ENCODE assay signal across 8 cellular contexts in genomic region chr9:98074119-98074990, GRCh38. TPM values are rescaled to one million over a fixed set of nuclear protein-coding genes. Genes with fewer than 3 reads are reported as not detected.
DNase-seq lines count a peak whose midpoint lies in the region; ATAC-seq, FAIRE-seq and TF ChIP-seq lines count a peak whose summit lies in the region.

No MANE protein-coding gene starts in this region.

- H3K9ac ChIP-seq in astrocyte (ENCODE audit: low read length), result no peak overlapping the region
- peak overlapping the region; percentile 7 for H3K9ac ChIP-seq in skeletal muscle satellite cell (ENCODE audit: low read depth, low read length)

- 23% methylated on average over 13 of the region's 13 CpGs for WGBS in hepatocyte (ENCODE audit: low lambda C conversion rate, missing lambda C conversion rate)

- no peaks in the 10 kb centered on the region for H3K9me2 ChIP-seq in hepatocyte (replicated peaks; ENCODE audit: insufficient read depth)

- no peak overlapping the region for H3K27ac ChIP-seq in astrocyte (ENCODE audit: low read depth, low read length)
- peak overlapping the region; percentile 84 for H3K27ac ChIP-seq in hepatocyte

- ATAC-seq in GM21447 (IDR thresholded peaks at IDR 0.05; ENCODE audit: unreplicated experiment) (no peak), HG03460 (IDR thresholded peaks at IDR 0.05; ENCODE audit: unreplicated experiment) (no peak)

- H2AFZ ChIP-seq in astrocyte (ENCODE audit: low read depth, low read length) (no peak overlapping the region), hepatocyte (peak overlapping the region; percentile 30)

- H3K9me3 ChIP-seq in astrocyte (ENCODE audit: insufficient read depth, low read depth, low read length) (no peaks in the 10 kb centered on the region), hepatocyte (ENCODE audit: low read depth) (no peaks in the 10 kb centered on the region), skeletal muscle satellite cell (replicated peaks; ENCODE audit: low read length) (no peaks in the 10 kb centered on the region)

- peaks cover 6% of the 10 kb centered on the region for H3K4me1 Mint-ChIP-seq in astrocyte (ENCODE audit: low read depth, unreplicated experiment)

- FAIRE-seq in astrocyte (lab: Jason Lieb, UNC), result no peak

- peaks cover 36% of the 10 kb centered on the region for H4K20me1 ChIP-seq in astrocyte (ENCODE audit: insufficient read depth, low read length)
- H4K20me1 ChIP-seq in hepatocyte (ENCODE audit: insufficient read depth, poor library complexity, severe bottlenecking), result no peaks in the 10 kb centered on the region

- H3K36me3 ChIP-seq in astrocyte (ENCODE audit: insufficient read depth, low read length), result peaks cover 2% of the 10 kb centered on the region
- no peaks in the 10 kb centered on the region for H3K36me3 ChIP-seq in hepatocyte (replicated peaks; ENCODE audit: insufficient read depth, low read depth)
- peaks cover 9% of the 10 kb centered on the region for H3K36me3 ChIP-seq in skeletal muscle satellite cell (ENCODE audit: insufficient read depth, low read length)

- H3K4me2 ChIP-seq in astrocyte (ENCODE audit: low read length), result no peak overlapping the region
- H3K4me2 ChIP-seq in hepatocyte, result peak overlapping the region; percentile 52
- H3K4me2 ChIP-seq in skeletal muscle satellite cell (ENCODE audit: low read length), result peak overlapping the region; percentile 8

- H3K4me3 ChIP-seq in astrocyte (ENCODE audit: insufficient read depth, low read depth, low read length), result no peak overlapping the region
- no peak overlapping the region for H3K4me3 ChIP-seq in hepatocyte
- no peak overlapping the region for H3K4me3 ChIP-seq in skeletal muscle satellite cell (ENCODE audit: low read length)

- DNase-seq in ELR (ENCODE audit: low read depth), result peak; percentile 74
- DNase-seq in Kasumi-1 (lab: John Stamatoyannopoulos, UW), result peak; percentile 51 to 55
- DNase-seq in T-helper 22 cell (ENCODE audit: low read depth), result peak; percentile 29
- no peak for DNase-seq in astrocyte (ENCODE audit: low read depth)
- DNase-seq in hepatocyte (ENCODE audit: low spot score), result peak; percentile 75

- peaks cover 8% of the 10 kb centered on the region for H3K36me3 Mint-ChIP-seq in astrocyte (ENCODE audit: low read depth, unreplicated experiment)

- peak overlapping the region; percentile 62 for H3K27ac Mint-ChIP-seq in astrocyte (ENCODE audit: unreplicated experiment)

- H3K9me3 Mint-ChIP-seq in astrocyte (ENCODE audit: unreplicated experiment), result no peaks in the 10 kb centered on the region

- TF ChIP-seq CTCF in astrocyte (IDR thresholded peaks at IDR 0.05; ENCODE audit: insufficient read depth, low read depth, low read length) (peak; percentile 94), hepatocyte (IDR thresholded peaks at IDR 0.05; ENCODE audit: poor library complexity) (peak; percentile 91)

- H3K4me1 ChIP-seq in astrocyte (ENCODE audit: insufficient read depth, low read length) (no peaks in the 10 kb centered on the region), hepatocyte (ENCODE audit: insufficient read depth) (peaks cover 21% of the 10 kb centered on the region), skeletal muscle satellite cell (ENCODE audit: control insufficient read depth, insufficient read depth, low read length) (peaks cover 5% of the 10 kb centered on the region)

- peaks cover 19% of the 10 kb centered on the region for H3K79me2 ChIP-seq in astrocyte (ENCODE audit: insufficient read depth, low read length)
- H3K79me2 ChIP-seq in hepatocyte, result peaks cover 42% of the 10 kb centered on the region

- H3K27me3 Mint-ChIP-seq in astrocyte (ENCODE audit: low read depth, unreplicated experiment), result no peaks in the 10 kb centered on the region

- H3K4me3 Mint-ChIP-seq in astrocyte (ENCODE audit: unreplicated experiment), result no peak overlapping the region

- no peaks in the 10 kb centered on the region for H3K27me3 ChIP-seq in astrocyte (ENCODE audit: insufficient read depth, low read length)
- no peaks in the 10 kb centered on the region for H3K27me3 ChIP-seq in hepatocyte
- H3K27me3 ChIP-seq in skeletal muscle satellite cell (ENCODE audit: control insufficient read depth, insufficient read depth, low read length), result no peaks in the 10 kb centered on the region

RNA-seq across cellular contexts. Expression of gene NANS, which starts 17.8 kb away (rescaled TPM):
- 44.4 and 44.5 TPM in 2 replicates for total RNA-seq in astrocyte
- total RNA-seq in hepatocyte, result 62.9 and 65.5 TPM in 2 replicates
- polyA plus RNA-seq in hepatocyte, result 88.8 and 116 TPM in 2 replicates
- total RNA-seq in skeletal muscle satellite cell (2012; rRNA removed), result 114 and 137 TPM in 2 replicates

RNA-seq across cellular contexts. Expression of gene TRIM14, which starts 44.7 kb away (rescaled TPM):
- 34.1 and 37.6 TPM in 2 replicates for total RNA-seq in astrocyte
- 10.0 and 12.2 TPM in 2 replicates for total RNA-seq in hepatocyte
- 7.4 and 8.1 TPM in 2 replicates for polyA plus RNA-seq in hepatocyte
- total RNA-seq in skeletal muscle satellite cell (2012; rRNA removed), result 5.2 and 5.6 TPM in 2 replicates
